31 cellular contexts compared by ENCODE assay signal in the genomic region with DNA sequence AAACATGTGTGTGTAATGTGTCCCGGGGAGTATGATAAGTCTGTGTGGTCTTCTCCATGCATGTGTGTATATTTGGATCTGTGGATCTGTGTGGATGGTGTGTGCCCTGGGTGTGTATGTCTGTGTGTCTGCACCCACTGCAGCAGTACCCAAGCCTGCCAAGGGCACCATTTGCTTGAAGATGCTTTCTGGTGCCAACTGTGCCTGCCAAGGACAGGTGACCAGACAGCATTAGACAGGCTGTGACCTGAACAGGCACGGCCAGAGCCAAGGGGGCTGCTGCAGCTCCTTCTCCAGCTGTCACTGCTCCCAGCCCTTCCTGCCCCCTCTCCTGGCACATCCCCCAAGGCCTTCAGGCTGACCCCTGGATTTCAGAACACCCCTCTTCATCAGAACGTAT. TPM values are rescaled to one million over a fixed set of nuclear protein-coding genes. Genes with fewer than 3 reads are reported as not detected.
DNase-seq lines count a peak whose midpoint lies in the region; ATAC-seq lines count a peak whose summit lies in the region.
"Had no signal": no experiment of that assay in that cellular context is flagged by ENCODE, and none has a peak within 500 bp of the region (broad histone marks: within the 10 kb centered on the region; RNA-seq: fewer than 3 reads in every experiment).

No MANE protein-coding gene starts in this region.

- peak overlapping the region; percentile 24 for H3K4me3 ChIP-seq in trophoblast cell (ENCODE audit: low read depth, low read length)
- H3K4me3 ChIP-seq: coronary artery, heart right ventricle, testis, vagina had no signal

- H3K4me1 ChIP-seq in trophoblast cell (ENCODE audit: control insufficient read depth in 1 of 2, insufficient read depth in 2 of 2, low read length in 2 of 2): peaks cover 0 to 3% of the 10 kb centered on the region in 2 experiments
- H3K4me1 ChIP-seq: foreskin keratinocyte, vagina had no signal

- H3K79me2 ChIP-seq in trophoblast cell (ENCODE audit: control insufficient read depth, insufficient read depth, low read length, poor library complexity): no peaks in the 10 kb centered on the region

- H3K14ac ChIP-seq in trophoblast cell (ENCODE audit: low read length): no peak overlapping the region

- no peak overlapping the region for H3K23ac ChIP-seq in trophoblast cell (ENCODE audit: low read length)

- no CpG with 5 or more reads among the region's 3 CpGs for WGBS in trophoblast cell (ENCODE audit: extremely low coverage, insufficient coverage, insufficient read length)

- no peak overlapping the region for H4K8ac ChIP-seq in trophoblast cell (ENCODE audit: low read depth, low read length)

- H4K91ac ChIP-seq in trophoblast cell (ENCODE audit: low read depth, low read length): no peak overlapping the region

- ATAC-seq in GM21619 (IDR thresholded peaks at IDR 0.05; ENCODE audit: unreplicated experiment): no peak
- ATAC-seq: HCT116; heart right ventricle; left cardiac atrium; stimulated activated naive CD8-positive, alpha-beta T cell treated with anti-CD3 and anti-CD28 coated beads, Interleukin-15, Interleukin-2, amounts not matched to agents 100 U/mL and 50 U/mL, for 24 hours had no signal

- no peaks in the 10 kb centered on the region for H3K79me1 ChIP-seq in trophoblast cell (ENCODE audit: low read length)

- DNase-seq in NCI-H1105 treated with DMSO at 0.1 percent for 48 hours (lab: John Stamatoyannopoulos, UW) (peak; percentile 46), NCI-H1105 (lab: John Stamatoyannopoulos, UW) (no peak), cerebellar cortex (ENCODE audit: low spot score) (peak; percentile 83), trophoblast cell (no peak), H4 (ENCODE audit: low spot score) (no peak), T-helper 9 cell (no peak)
- DNase-seq: activated CD4-positive, alpha-beta T cell treated with anti-CD3 and anti-CD28 coated beads, Interleukin-2, amount 10 ng/mL, durations not matched to agents 24 days and 14 days; activated naive CD4-positive, alpha-beta T cell treated with anti-CD3 and anti-CD28 coated beads, Interleukin-2, amount 50 U/mL, for 16 hours; DMS53; foreskin keratinocyte; heart right ventricle; KBM-7; left cardiac atrium; mammary epithelial cell; MM.1S; NCI-H1436 treated with DMSO at 0.1 percent for 48 hours; NCI-H2107; SK-N-SH; stimulated activated CD4-positive, alpha-beta T cell treated with anti-CD3 and anti-CD28 coated beads, Interleukin-4, amount 100 ng/mL, for 4 hours; stimulated activated naive CD8-positive, alpha-beta T cell treated with anti-CD3 and anti-CD28 coated beads, Interleukin-15, Interleukin-2, amounts not matched to agents 100 U/mL and 50 U/mL, for 24 hours; testis had no signal

- peak overlapping the region; percentile 78 for H3K27ac ChIP-seq in KOPT-K1 (ENCODE audit: low read depth, low read length, poor library complexity, severe bottlenecking)
- no peak overlapping the region for H3K27ac ChIP-seq in trophoblast cell (ENCODE audit: low read depth, low read length)
- H3K27ac ChIP-seq: 22Rv1, coronary artery, foreskin keratinocyte, heart right ventricle, neutrophil, testis, vagina had no signal

- H2BK12ac ChIP-seq in trophoblast cell (ENCODE audit: low read length): no peak overlapping the region

- no peak overlapping the region for H2BK120ac ChIP-seq in trophoblast cell (ENCODE audit: insufficient read depth, low read length, poor library complexity)

- no peaks in the 10 kb centered on the region for H3K27me3 ChIP-seq in trophoblast cell (ENCODE audit: insufficient read depth, low read length)
- H3K27me3 ChIP-seq: testis, vagina had no signal

- H3K4me2 ChIP-seq in trophoblast cell (ENCODE audit: low read length): no peak overlapping the region
- H3K4me2 ChIP-seq: SK-N-SH had no signal

- no peak overlapping the region for H2BK5ac ChIP-seq in trophoblast cell (ENCODE audit: low read depth, low read length, poor library complexity)

- no peak overlapping the region for H2AFZ ChIP-seq in trophoblast cell (ENCODE audit: insufficient read depth, low read length, poor library complexity)

- no peak overlapping the region for H3K9ac ChIP-seq in trophoblast cell (ENCODE audit: low read length)
- H3K9ac ChIP-seq: SK-N-SH had no signal

- H2AK5ac ChIP-seq in trophoblast cell (ENCODE audit: low read length): no peak overlapping the region

- H3K36me3 ChIP-seq in KOPT-K1 (ENCODE audit: insufficient read depth, low read length) (peaks cover 79% of the 10 kb centered on the region), trophoblast cell (ENCODE audit: control insufficient read depth in 1 of 2, insufficient read depth in 2 of 2, low read length in 2 of 2) (no peaks in the 10 kb centered on the region)
- H3K36me3 ChIP-seq: heart right ventricle, neutrophil, vagina had no signal

- no peak overlapping the region for H4K12ac ChIP-seq in trophoblast cell (ENCODE audit: low read depth, low read length)

- H3K9me3 ChIP-seq in KOPT-K1 (ENCODE audit: insufficient read depth, low read length, poor library complexity, severe bottlenecking) (no peaks in the 10 kb centered on the region), trophoblast cell (ENCODE audit: insufficient read depth, low read depth, low read length) (peaks cover 3% of the 10 kb centered on the region)
- H3K9me3 ChIP-seq: heart right ventricle, neutrophil, SK-N-SH, testis, vagina had no signal

- H3K18ac ChIP-seq in trophoblast cell (ENCODE audit: low read length): no peak overlapping the region

- H3K4ac ChIP-seq in trophoblast cell (ENCODE audit: low read depth, low read length): no peak overlapping the region

RNA-seq across cellular contexts. Expression of a gene that starts 35.0 kb away (rescaled TPM):
- polyA plus RNA-seq in trophoblast cell (2013): 0.05 and 0.07 TPM in 2 replicates
- 1.3 and 2.8 TPM in 2 replicates for total RNA-seq in H4 (2014; rRNA removed; shearing (Covaris generic))
- total RNA-seq: bronchial epithelial cell; foreskin keratinocyte; pulmonary artery endothelial cell; T-helper 2 cell treated with Interferon-gamma antibody and Interleukin-4, amounts not matched to agents 100 ng/mL and 5 ng/mL, for 36 hours had no signal
- polyA plus RNA-seq: foreskin keratinocyte had no signal

RNA-seq across cellular contexts. Expression of a gene that starts 44.1 kb away (rescaled TPM):
- 0.16 and 0.26 TPM in 2 replicates for polyA plus RNA-seq in trophoblast cell (2013)
- 0.08 TPM in 1 of 2 replicates, not detected in the other for total RNA-seq in H4 (2014; rRNA removed; shearing (Covaris generic))
- total RNA-seq: heart right ventricle, left cardiac atrium, pulmonary artery endothelial cell had no signal
- polyA plus RNA-seq: foreskin keratinocyte, heart right ventricle, SK-N-SH had no signal

RNA-seq across cellular contexts. Expression of a gene that starts 58.0 kb away (rescaled TPM):
- not detected in 2 replicates for polyA plus RNA-seq in trophoblast cell (2013)
- total RNA-seq in H4 (2014; rRNA removed; shearing (Covaris generic)): not detected in 2 replicates
- total RNA-seq: activated CD4-positive, alpha-beta T cell treated with anti-CD3 and anti-CD28 coated beads, Interleukin-2, amount 10 ng/mL, durations not matched to agents 24 days and 14 days; bronchial epithelial cell; foreskin keratinocyte; heart right ventricle; left cardiac atrium; mammary epithelial cell; pulmonary artery endothelial cell; vagina had no signal
- polyA plus RNA-seq: foreskin keratinocyte, mammary epithelial cell, SK-N-SH had no signal

Comparison
In these comparisons a context has a peak if more than half of its experiments do, and no peak if none do; other contexts are left out.
1. DNase-seq: peak in NCI-H1105 treated with DMSO at 0.1 percent for 48 hours (single experiment) and cerebellar cortex (single experiment); none in NCI-H1105 (single experiment), trophoblast cell (0 of 2), H4 (single experiment) and T-helper 9 cell (single experiment).